6 cellular contexts compared by ENCODE assay signal in genomic region chr4:38409852-38410251, GRCh38.
"Had no signal": no experiment of that assay in that cellular context is flagged by ENCODE, and none has a peak within 500 bp of the region (broad histone marks: within the 10 kb centered on the region; RNA-seq: fewer than 3 reads in every experiment).

No MANE protein-coding gene starts in this region.

- H3K9me3 Mint-ChIP-seq: H9 had no signal

- H3K27ac ChIP-seq: GM23248, HL-60 had no signal

- ATAC-seq: HepG2 had no signal

- H3K4me3 Mint-ChIP-seq: H9, IgD-negative memory B cell had no signal

- H3K4me1 Mint-ChIP-seq: IgD-negative memory B cell had no signal

- H3K4me3 ChIP-seq: GM23248 had no signal

- DNase-seq: GM23248, H9, HCEC 1CT had no signal

- H3K27ac Mint-ChIP-seq: IgD-negative memory B cell had no signal

- H3K9ac ChIP-seq: GM23248 had no signal

- H2AFZ ChIP-seq: GM23248 had no signal
